23 cellular contexts compared by ENCODE assay signal in genomic region chr12:120658286-120659150, GRCh38. TPM values are rescaled to one million over a fixed set of nuclear protein-coding genes. Genes with fewer than 3 reads are reported as not detected.
"Had no signal": no experiment of that assay in that cellular context is flagged by ENCODE, and none has a peak within 500 bp of the region (broad histone marks: within the 10 kb centered on the region; RNA-seq: fewer than 3 reads in every experiment).

No MANE protein-coding gene starts in this region.

- H3K4me3 Mint-ChIP-seq: naive B cell; nephron; stimulated activated effector memory CD8-positive, alpha-beta T cell treated with anti-CD3 and anti-CD28 coated beads, Interleukin-12 subunit alpha, Interleukin-12 subunit beta, amount 100 ng/mL, for 72 hours had no signal

- H3K4me3 ChIP-seq: dorsolateral prefrontal cortex, heart right ventricle, psoas muscle, right lobe of liver, suprapubic skin, thyroid gland, upper lobe of left lung, uterus had no signal

- H3K36me3 Mint-ChIP-seq: naive B cell; stimulated activated effector memory CD8-positive, alpha-beta T cell treated with anti-CD3 and anti-CD28 coated beads, Interleukin-12 subunit alpha, Interleukin-12 subunit beta, amount 100 ng/mL, for 72 hours had no signal

- H3K9me3 ChIP-seq: heart right ventricle, psoas muscle, right lobe of liver, suprapubic skin, thyroid gland, upper lobe of left lung, uterus had no signal

- H3K27ac ChIP-seq: parathyroid adenoma, psoas muscle, right lobe of liver, suprapubic skin, thyroid gland, upper lobe of left lung, uterus had no signal

- DNase-seq: cortex of kidney; effector CD8-positive, alpha-beta T cell; heart right ventricle; islet precursor cell; left ventricle myocardium superior; mesendoderm; naive B cell; psoas muscle; retina; stimulated activated CD4-positive, alpha-beta T cell treated with anti-CD3 and anti-CD28 coated beads, Interleukin-4, amount 100 ng/mL, for 1 hour; stimulated activated CD8-positive, alpha-beta memory T cell treated with anti-CD3 and anti-CD28 coated beads, Interleukin-4, amount 100 ng/mL, for 48 hours; stimulated activated naive CD8-positive, alpha-beta T cell treated with anti-CD3 and anti-CD28 coated beads, Interleukin-15, Interleukin-2, amounts not matched to agents 100 U/mL and 50 U/mL, for 24 hours; thyroid gland; upper lobe of left lung; uterus had no signal

- H3K4me1 Mint-ChIP-seq: nephron; stimulated activated effector memory CD8-positive, alpha-beta T cell treated with anti-CD3 and anti-CD28 coated beads, Interleukin-12 subunit alpha, Interleukin-12 subunit beta, amount 100 ng/mL, for 72 hours had no signal

- H3K27me3 ChIP-seq: dorsolateral prefrontal cortex, heart right ventricle, right lobe of liver, suprapubic skin, thyroid gland, upper lobe of left lung, uterus had no signal

- H3K4me1 ChIP-seq: parathyroid adenoma, right lobe of liver, suprapubic skin, thyroid gland, upper lobe of left lung, uterus had no signal

- ATAC-seq: heart right ventricle; left ventricle myocardium superior; psoas muscle; stimulated activated effector memory CD8-positive, alpha-beta T cell treated with anti-CD3 and anti-CD28 coated beads, Interleukin-12 subunit alpha, Interleukin-12 subunit beta, amount 100 ng/mL, for 72 hours; stimulated activated naive CD8-positive, alpha-beta T cell treated with anti-CD3 and anti-CD28 coated beads, Interleukin-15, Interleukin-2, amounts not matched to agents 100 U/mL and 50 U/mL, for 24 hours had no signal

- H3K9ac ChIP-seq: parathyroid adenoma had no signal

- H3K27ac Mint-ChIP-seq: naive B cell, nephron had no signal

- H3K9me3 Mint-ChIP-seq: naive B cell; nephron; stimulated activated effector memory CD8-positive, alpha-beta T cell treated with anti-CD3 and anti-CD28 coated beads, Interleukin-12 subunit alpha, Interleukin-12 subunit beta, amount 100 ng/mL, for 72 hours had no signal

- H3K36me3 ChIP-seq: right lobe of liver, suprapubic skin, thyroid gland, upper lobe of left lung, uterus had no signal

RNA-seq across cellular contexts. Expression of gene CABP1, which starts 18.1 kb away (rescaled TPM):
- total RNA-seq: fibroblast of lung, lung microvascular endothelial cell had no signal
